ENCODE assay signal across 5 cellular contexts in genomic region chr9:92411159-92411558, GRCh38. TPM values are rescaled to one million over a fixed set of nuclear protein-coding genes. Genes with fewer than 3 reads are reported as not detected.
"Had no signal": no experiment of that assay in that cellular context is flagged by ENCODE, and none has a peak within 500 bp of the region (broad histone marks: within the 10 kb centered on the region; RNA-seq: fewer than 3 reads in every experiment).

No MANE protein-coding gene starts in this region.

RNA-seq across cellular contexts. Expression of gene OGN, which starts 6.8 kb away (rescaled TPM):
- total RNA-seq: left lobe of liver, pulmonary artery endothelial cell had no signal
- polyA plus RNA-seq: neural cell had no signal

RNA-seq across cellular contexts. Expression of gene OMD, which starts 13.1 kb away (rescaled TPM):
- total RNA-seq: mononuclear cell; naive thymus-derived CD4-positive, alpha-beta T cell had no signal
- polyA plus RNA-seq: naive thymus-derived CD4-positive, alpha-beta T cell; neural cell had no signal
